1 cellular context compared by ENCODE assay signal in the genomic region with DNA sequence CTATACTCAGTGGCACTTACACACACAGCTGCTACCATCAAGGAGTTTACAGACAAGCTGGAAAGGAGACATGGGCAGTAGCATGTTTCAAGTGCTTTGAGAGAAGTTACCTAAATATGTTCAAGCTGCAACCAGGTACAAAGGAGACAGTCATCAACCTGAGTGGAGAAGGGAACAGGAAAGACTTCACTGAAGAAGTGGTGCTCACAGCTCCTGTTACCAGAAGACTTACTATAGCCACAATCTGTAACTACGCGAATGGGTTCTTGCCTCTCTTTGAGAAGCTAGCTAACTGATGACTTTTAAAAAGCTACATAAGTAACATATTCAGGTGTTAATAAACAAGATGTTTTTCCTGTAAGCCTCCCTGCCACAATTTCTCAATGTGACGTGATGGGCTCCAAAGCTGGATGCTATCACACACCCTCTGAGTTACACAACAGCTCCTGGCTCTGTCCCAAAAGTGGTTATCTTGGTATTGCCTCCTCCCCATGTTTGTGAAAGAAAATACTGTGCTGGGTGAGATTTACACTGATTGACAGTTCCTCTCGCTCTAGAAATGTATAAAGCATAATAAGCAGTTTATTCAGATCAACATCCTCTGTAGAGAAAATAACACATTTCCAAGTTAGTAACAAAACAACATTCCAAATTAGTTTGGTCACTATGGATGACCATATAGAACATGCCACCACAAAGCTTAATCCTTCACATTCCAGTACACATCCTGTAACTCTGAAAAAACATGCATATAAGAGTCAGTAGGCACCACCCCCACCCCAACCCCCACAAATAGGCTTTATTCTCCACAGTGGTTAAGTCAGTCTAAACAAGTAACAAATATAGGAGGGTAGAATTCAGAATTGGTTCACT.
A peak's percentile ranks its signal among the peaks of the same experiment; 100 is the strongest.
TF ChIP-seq lines count a peak whose summit lies in the region.

No MANE protein-coding gene starts in this region.

TF ChIP-seq in K562, 482 proteins besides CTCF, POLR2A, EP300 and RAD21 (continued from another document):
- TF ChIP-seq, protein P1, sequence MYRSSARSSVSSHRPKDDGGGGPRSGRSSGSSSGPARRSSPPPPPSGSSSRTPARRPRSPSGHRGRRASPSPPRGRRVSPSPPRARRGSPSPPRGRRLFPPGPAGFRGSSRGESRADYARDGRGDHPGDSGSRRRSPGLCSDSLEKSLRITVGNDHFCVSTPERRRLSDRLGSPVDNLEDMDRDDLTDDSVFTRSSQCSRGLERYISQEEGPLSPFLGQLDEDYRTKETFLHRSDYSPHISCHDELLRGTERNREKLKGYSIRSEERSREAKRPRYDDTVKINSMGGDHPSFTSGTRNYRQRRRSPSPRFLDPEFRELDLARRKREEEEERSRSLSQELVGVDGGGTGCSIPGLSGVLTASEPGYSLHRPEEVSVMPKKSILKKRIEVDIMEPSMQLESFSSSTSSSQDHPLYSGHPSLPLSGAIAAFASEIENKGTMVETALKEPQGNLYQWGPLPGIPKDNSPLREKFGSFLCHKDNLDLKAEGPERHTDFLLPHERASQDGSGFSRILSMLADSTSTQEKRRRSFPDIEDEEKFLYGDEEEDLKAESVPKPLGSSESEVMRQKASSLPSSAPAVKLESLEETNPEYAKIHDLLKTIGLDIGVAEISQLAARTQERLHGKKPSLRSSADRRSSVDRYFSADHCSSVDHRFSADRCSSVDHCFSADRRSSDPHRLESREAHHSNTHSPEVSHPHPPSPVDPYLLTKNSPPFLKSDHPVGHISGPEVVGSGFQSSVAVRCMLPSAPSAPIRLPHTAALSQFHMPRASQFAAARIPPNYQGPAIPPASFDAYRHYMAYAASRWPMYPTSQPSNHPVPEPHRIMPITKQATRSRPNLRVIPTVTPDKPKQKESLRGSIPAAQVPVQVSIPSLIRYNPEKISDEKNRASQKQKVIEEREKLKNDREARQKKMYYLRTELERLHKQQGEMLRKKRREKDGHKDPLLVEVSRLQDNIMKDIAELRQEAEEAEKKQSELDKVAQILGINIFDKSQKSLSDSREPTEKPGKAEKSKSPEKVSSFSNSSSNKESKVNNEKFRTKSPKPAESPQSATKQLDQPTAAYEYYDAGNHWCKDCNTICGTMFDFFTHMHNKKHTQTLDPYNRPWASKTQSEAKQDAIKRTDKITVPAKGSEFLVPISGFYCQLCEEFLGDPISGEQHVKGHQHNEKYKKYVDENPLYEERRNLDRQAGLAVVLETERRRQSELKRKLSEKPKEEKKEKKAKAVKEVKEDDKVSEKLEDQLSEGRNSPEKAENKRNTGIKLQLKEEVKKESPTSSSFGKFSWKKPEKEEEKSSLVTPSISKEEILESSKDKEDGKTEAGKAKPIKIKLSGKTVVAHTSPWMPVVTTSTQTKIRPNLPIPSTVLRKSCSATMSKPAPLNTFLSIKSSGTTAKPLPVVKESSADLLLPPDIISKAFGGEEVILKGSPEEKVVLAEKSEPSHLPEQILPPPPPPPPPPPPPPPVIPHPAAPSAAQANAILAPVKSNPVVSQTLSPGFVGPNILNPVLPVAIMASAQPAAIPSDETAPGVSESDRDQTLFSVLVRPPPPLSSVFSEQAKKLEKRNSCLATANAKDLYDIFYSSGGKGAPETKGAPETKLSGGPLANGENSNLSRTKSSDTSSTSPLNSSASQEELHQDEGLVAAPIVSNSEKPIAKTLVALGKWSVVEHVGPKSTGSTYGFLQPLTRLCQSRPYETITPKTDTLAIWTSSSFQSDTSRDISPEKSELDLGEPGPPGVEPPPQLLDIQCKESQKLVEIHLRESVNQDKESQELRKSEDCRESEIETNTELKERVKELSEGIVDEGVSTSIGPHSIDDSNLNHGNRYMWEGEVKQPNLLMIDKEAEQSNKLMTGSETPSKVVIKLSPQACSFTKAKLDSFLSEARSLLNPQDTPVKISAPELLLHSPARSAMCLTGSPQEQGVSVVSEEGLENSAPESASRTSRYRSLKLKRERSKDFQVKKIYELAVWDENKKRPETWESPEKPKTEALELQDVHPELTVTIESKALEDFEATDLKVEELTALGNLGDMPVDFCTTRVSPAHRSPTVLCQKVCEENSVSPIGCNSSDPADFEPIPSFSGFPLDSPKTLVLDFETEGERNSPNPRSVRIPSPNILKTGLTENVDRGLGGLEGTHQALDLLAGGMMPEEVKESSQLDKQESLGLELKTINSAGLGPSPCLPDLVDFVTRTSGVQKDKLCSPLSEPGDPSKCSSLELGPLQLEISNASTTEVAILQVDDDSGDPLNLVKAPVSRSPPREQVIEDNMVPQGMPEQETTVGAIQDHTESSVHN (IDR thresholded peaks at IDR 0.05; ENCODE audit: borderline replicate concordance in 1 of 2, low read depth in 1 of 2), result 0 out of 4 replicates have a peak, but pooled peaks have one; percentile 31 to 60
- TF ChIP-seq, protein P2, sequence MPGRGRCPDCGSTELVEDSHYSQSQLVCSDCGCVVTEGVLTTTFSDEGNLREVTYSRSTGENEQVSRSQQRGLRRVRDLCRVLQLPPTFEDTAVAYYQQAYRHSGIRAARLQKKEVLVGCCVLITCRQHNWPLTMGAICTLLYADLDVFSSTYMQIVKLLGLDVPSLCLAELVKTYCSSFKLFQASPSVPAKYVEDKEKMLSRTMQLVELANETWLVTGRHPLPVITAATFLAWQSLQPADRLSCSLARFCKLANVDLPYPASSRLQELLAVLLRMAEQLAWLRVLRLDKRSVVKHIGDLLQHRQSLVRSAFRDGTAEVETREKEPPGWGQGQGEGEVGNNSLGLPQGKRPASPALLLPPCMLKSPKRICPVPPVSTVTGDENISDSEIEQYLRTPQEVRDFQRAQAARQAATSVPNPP (IDR thresholded peaks at IDR 0.05; ENCODE audit: borderline replicate concordance, insufficient read depth, insufficient read length), result no peak
- no peak for TF ChIP-seq CHCHD3 (CRISPR knock-in tag; IDR thresholded peaks at IDR 0.05)
- no peak for TF ChIP-seq KDM4B (IDR thresholded peaks at IDR 0.05; ENCODE audit: borderline replicate concordance in 2 of 2, low read depth in 1 of 2)
- no peak for TF ChIP-seq MCM3 (IDR thresholded peaks at IDR 0.05)
- no peak for TF ChIP-seq CHD1 (IDR thresholded peaks at IDR 0.05; ENCODE audit: low read length)
- TF ChIP-seq ZNF586 (CRISPR knock-in tag; conservative IDR thresholded peaks at IDR 0.05), result no peak
- TF ChIP-seq, protein P3, sequence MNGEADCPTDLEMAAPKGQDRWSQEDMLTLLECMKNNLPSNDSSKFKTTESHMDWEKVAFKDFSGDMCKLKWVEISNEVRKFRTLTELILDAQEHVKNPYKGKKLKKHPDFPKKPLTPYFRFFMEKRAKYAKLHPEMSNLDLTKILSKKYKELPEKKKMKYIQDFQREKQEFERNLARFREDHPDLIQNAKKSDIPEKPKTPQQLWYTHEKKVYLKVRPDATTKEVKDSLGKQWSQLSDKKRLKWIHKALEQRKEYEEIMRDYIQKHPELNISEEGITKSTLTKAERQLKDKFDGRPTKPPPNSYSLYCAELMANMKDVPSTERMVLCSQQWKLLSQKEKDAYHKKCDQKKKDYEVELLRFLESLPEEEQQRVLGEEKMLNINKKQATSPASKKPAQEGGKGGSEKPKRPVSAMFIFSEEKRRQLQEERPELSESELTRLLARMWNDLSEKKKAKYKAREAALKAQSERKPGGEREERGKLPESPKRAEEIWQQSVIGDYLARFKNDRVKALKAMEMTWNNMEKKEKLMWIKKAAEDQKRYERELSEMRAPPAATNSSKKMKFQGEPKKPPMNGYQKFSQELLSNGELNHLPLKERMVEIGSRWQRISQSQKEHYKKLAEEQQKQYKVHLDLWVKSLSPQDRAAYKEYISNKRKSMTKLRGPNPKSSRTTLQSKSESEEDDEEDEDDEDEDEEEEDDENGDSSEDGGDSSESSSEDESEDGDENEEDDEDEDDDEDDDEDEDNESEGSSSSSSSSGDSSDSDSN (IDR thresholded peaks at IDR 0.05; ENCODE audit: borderline replicate concordance in 1 of 2, low read depth in 2 of 2, low read length in 2 of 2), result no peak
- TF ChIP-seq TAF1 (IDR thresholded peaks at IDR 0.05; ENCODE audit: control insufficient read depth, extremely low read depth, insufficient read depth, low read length, severe bottlenecking), result no peak
- peak; percentile 99 for TF ChIP-seq KDM1A (IDR thresholded peaks at IDR 0.05)
- peak in 1 of 2 experiments; percentile 34; a peak in 1 of 4 replicates for TF ChIP-seq FOXA3 (CRISPR knock-in tag; conservative IDR thresholded peaks at IDR 0.05 in 1 of 2, IDR thresholded peaks at IDR 0.05 in 1 of 2)
- peak; percentile 79 for TF ChIP-seq TCF3 (CRISPR knock-in tag; IDR thresholded peaks at IDR 0.05)
- no peak for TF ChIP-seq NELFE (IDR thresholded peaks at IDR 0.05; ENCODE audit: insufficient read depth, insufficient read length)
- peak; percentile 72; the same call in 1 of the 2 replicates for TF ChIP-seq JUND (IDR thresholded peaks at IDR 0.05; ENCODE audit: borderline replicate concordance, low read depth, low read length)
- TF ChIP-seq JUND (tag; IDR thresholded peaks at IDR 0.05; ENCODE audit: borderline replicate concordance, low read depth, low read length), result peak; percentile 62; the same call in 1 of the 3 replicates
- TF ChIP-seq NFE2L1 (tag; IDR thresholded peaks at IDR 0.05; ENCODE audit: borderline replicate concordance, low read depth), result no peak
- TF ChIP-seq, protein P4, sequence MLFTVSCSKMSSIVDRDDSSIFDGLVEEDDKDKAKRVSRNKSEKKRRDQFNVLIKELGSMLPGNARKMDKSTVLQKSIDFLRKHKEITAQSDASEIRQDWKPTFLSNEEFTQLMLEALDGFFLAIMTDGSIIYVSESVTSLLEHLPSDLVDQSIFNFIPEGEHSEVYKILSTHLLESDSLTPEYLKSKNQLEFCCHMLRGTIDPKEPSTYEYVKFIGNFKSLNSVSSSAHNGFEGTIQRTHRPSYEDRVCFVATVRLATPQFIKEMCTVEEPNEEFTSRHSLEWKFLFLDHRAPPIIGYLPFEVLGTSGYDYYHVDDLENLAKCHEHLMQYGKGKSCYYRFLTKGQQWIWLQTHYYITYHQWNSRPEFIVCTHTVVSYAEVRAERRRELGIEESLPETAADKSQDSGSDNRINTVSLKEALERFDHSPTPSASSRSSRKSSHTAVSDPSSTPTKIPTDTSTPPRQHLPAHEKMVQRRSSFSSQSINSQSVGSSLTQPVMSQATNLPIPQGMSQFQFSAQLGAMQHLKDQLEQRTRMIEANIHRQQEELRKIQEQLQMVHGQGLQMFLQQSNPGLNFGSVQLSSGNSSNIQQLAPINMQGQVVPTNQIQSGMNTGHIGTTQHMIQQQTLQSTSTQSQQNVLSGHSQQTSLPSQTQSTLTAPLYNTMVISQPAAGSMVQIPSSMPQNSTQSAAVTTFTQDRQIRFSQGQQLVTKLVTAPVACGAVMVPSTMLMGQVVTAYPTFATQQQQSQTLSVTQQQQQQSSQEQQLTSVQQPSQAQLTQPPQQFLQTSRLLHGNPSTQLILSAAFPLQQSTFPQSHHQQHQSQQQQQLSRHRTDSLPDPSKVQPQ (CRISPR knock-in tag; IDR thresholded peaks at IDR 0.05; ENCODE audit: borderline replicate concordance), result no peak
- no peak for TF ChIP-seq ZFX (CRISPR knock-in tag; IDR thresholded peaks at IDR 0.05)
- TF ChIP-seq, protein P5, sequence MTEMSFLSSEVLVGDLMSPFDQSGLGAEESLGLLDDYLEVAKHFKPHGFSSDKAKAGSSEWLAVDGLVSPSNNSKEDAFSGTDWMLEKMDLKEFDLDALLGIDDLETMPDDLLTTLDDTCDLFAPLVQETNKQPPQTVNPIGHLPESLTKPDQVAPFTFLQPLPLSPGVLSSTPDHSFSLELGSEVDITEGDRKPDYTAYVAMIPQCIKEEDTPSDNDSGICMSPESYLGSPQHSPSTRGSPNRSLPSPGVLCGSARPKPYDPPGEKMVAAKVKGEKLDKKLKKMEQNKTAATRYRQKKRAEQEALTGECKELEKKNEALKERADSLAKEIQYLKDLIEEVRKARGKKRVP (CRISPR knock-in tag; IDR thresholded peaks at IDR 0.05), result no peak
- TF ChIP-seq, protein P6, sequence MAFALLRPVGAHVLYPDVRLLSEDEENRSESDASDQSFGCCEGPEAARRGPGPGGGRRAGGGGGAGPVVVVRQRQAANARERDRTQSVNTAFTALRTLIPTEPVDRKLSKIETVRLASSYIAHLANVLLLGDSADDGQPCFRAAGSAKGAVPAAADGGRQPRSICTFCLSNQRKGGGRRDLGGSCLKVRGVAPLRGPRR (CRISPR knock-in tag; IDR thresholded peaks at IDR 0.05), result no peak
- TF ChIP-seq, protein P7, sequence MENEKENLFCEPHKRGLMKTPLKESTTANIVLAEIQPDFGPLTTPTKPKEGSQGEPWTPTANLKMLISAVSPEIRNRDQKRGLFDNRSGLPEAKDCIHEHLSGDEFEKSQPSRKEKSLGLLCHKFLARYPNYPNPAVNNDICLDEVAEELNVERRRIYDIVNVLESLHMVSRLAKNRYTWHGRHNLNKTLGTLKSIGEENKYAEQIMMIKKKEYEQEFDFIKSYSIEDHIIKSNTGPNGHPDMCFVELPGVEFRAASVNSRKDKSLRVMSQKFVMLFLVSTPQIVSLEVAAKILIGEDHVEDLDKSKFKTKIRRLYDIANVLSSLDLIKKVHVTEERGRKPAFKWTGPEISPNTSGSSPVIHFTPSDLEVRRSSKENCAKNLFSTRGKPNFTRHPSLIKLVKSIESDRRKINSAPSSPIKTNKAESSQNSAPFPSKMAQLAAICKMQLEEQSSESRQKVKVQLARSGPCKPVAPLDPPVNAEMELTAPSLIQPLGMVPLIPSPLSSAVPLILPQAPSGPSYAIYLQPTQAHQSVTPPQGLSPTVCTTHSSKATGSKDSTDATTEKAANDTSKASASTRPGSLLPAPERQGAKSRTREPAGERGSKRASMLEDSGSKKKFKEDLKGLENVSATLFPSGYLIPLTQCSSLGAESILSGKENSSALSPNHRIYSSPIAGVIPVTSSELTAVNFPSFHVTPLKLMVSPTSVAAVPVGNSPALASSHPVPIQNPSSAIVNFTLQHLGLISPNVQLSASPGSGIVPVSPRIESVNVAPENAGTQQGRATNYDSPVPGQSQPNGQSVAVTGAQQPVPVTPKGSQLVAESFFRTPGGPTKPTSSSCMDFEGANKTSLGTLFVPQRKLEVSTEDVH (IDR thresholded peaks at IDR 0.05; ENCODE audit: low read depth, partially characterized antibody), result no peak
- TF ChIP-seq, protein P8, sequence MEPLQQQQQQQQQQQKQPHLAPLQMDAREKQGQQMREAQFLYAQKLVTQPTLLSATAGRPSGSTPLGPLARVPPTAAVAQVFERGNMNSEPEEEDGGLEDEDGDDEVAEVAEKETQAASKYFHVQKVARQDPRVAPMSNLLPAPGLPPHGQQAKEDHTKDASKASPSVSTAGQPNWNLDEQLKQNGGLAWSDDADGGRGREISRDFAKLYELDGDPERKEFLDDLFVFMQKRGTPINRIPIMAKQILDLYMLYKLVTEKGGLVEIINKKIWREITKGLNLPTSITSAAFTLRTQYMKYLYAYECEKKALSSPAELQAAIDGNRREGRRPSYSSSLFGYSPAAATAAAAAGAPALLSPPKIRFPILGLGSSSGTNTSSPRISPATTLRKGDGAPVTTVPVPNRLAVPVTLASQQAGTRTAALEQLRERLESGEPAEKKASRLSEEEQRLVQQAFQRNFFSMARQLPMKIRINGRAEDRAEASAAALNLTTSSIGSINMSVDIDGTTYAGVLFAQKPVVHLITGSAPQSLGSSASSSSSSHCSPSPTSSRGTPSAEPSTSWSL (CRISPR knock-in tag; IDR thresholded peaks at IDR 0.05; ENCODE audit: borderline replicate concordance), result no peak
- no peak for TF ChIP-seq HDGF (IDR thresholded peaks at IDR 0.05)
- TF ChIP-seq ESRRA (IDR thresholded peaks at IDR 0.05; ENCODE audit: borderline replicate concordance, low read depth), result no peak
- no peak for TF ChIP-seq HEY1 (CRISPR knock-in tag; IDR thresholded peaks at IDR 0.05; ENCODE audit: borderline replicate concordance)
- TF ChIP-seq BRD9 (IDR thresholded peaks at IDR 0.05; ENCODE audit: low read depth, partially characterized antibody), result no peak
- TF ChIP-seq ZNF75A (CRISPR knock-in tag; IDR thresholded peaks at IDR 0.05), result no peak
